Comparison of ENCODE assay signal across 8 cellular contexts in genomic region chr17:43940630-43941029, GRCh38. TPM values are rescaled to one million over a fixed set of nuclear protein-coding genes. Genes with fewer than 3 reads are reported as not detected.
DNase-seq lines count a peak whose midpoint lies in the region; TF ChIP-seq lines count a peak whose summit lies in the region.

No MANE protein-coding gene starts in this region.

- no peak overlapping the region for H3K4me3 ChIP-seq in MM.1S (ENCODE audit: low read length)
- no peak overlapping the region for H3K4me3 ChIP-seq in astrocyte of the cerebellum (ENCODE audit: low read depth, low read length)

- H3K79me2 ChIP-seq in MM.1S (ENCODE audit: low read length), result no peaks in the 10 kb centered on the region

- H3K27me3 ChIP-seq in MM.1S (replicated peaks; ENCODE audit: insufficient read depth, low read length), result peaks cover 11% of the 10 kb centered on the region

- H3K9me3 ChIP-seq in MM.1S (replicated peaks; ENCODE audit: insufficient read depth, low read length), result no peaks in the 10 kb centered on the region

- H3K4me2 ChIP-seq in MM.1S (ENCODE audit: low read depth, low read length), result no peak overlapping the region

- no peak overlapping the region for H3K27ac ChIP-seq in MM.1S (ENCODE audit: low read length)

- DNase-seq in SHP77 (lab: John Stamatoyannopoulos, UW) (peak; percentile 53 to 59), SHP77 treated with DMSO at 0.1 percent for 48 hours (lab: John Stamatoyannopoulos, UW) (no peak), MM.1S (peak; percentile 24), astrocyte of the cerebellum (ENCODE audit: low read depth) (no peak), myocyte (ENCODE audit: low read depth) (peak; percentile 66), cerebellum (ENCODE audit: low spot score) (no peak), germinal center (ENCODE audit: low spot score) (no peak)
- no peak for DNase-seq in effector CD4-positive, alpha-beta T cell

- H3K9ac ChIP-seq in MM.1S (ENCODE audit: low read length), result no peak overlapping the region

- TF ChIP-seq CTCF in MM.1S (IDR thresholded peaks at IDR 0.05; ENCODE audit: low read length) (peak; percentile 51), astrocyte of the cerebellum (IDR thresholded peaks at IDR 0.05; ENCODE audit: low read depth, low read length, missing control alignments) (peak; percentile 71)

- no peaks in the 10 kb centered on the region for H3F3A ChIP-seq in MM.1S (ENCODE audit: insufficient read depth, low read length)

- in situ Hi-C loops in astrocyte of the cerebellum (cut with HindIII; ENCODE audit: low sequenced_read_pairs), result no loop called here

- H3K9me2 ChIP-seq in MM.1S (replicated peaks; ENCODE audit: insufficient read depth, low read length), result no peaks in the 10 kb centered on the region

- no peaks in the 10 kb centered on the region for H3K4me1 ChIP-seq in MM.1S (ENCODE audit: low read length)

- no peak overlapping the region for H2AFZ ChIP-seq in MM.1S (ENCODE audit: low read length)

- H3K36me3 ChIP-seq in MM.1S (replicated peaks; ENCODE audit: insufficient read depth, low read length), result no peaks in the 10 kb centered on the region

- no peaks in the 10 kb centered on the region for H4K20me1 ChIP-seq in MM.1S (ENCODE audit: insufficient read depth, low read length)

RNA-seq across cellular contexts. Expression of gene PPY, which starts 1.6 kb away (rescaled TPM):
- total RNA-seq in myocyte (not detected in 2 replicates), cerebellum (not detected)
- not detected for polyA plus RNA-seq in myocyte (2012)

RNA-seq across cellular contexts. Expression of gene PYY, which starts 13.1 kb away (rescaled TPM):
- total RNA-seq in myocyte (0.19 TPM in 1 of 2 replicates, not detected in the other), cerebellum (not detected)
- not detected for polyA plus RNA-seq in myocyte (2012)

RNA-seq across cellular contexts. Expression of gene MPP2, which starts 33.3 kb away (rescaled TPM):
- total RNA-seq in myocyte, result 0.96 and 2.3 TPM in 2 replicates
- 5.8 TPM for polyA plus RNA-seq in myocyte (2012)
- 14.2 TPM for total RNA-seq in cerebellum

Comparison
In these comparisons a context has a peak if more than half of its experiments do, and no peak if none do; other contexts are left out.
1. DNase-seq: peak in SHP77 (2 of 2), MM.1S (single experiment) and myocyte (single experiment); none in SHP77 treated with DMSO at 0.1 percent for 48 hours (single experiment), astrocyte of the cerebellum (single experiment), cerebellum (single experiment), germinal center (single experiment) and effector CD4-positive, alpha-beta T cell (single experiment).